In genomic region chr2:189153608-189154007, GRCh38 we compare ENCODE assay signal across 18 cellular contexts. TPM values are rescaled to one million over a fixed set of nuclear protein-coding genes. Genes with fewer than 3 reads are reported as not detected.
A peak's percentile ranks its signal among the peaks of the same experiment; 100 is the strongest.
DNase-seq lines count a peak whose midpoint lies in the region; ATAC-seq and TF ChIP-seq lines count a peak whose summit lies in the region.
"Had no signal": no experiment of that assay in that cellular context is flagged by ENCODE, and none has a peak within 500 bp of the region (broad histone marks: within the 10 kb centered on the region; RNA-seq: fewer than 3 reads in every experiment).

No MANE protein-coding gene starts in this region.

- 32 to 49% (median 39%) methylated on average over 2 of the region's 2 CpGs for WGBS in heart left ventricle, 4 donors
- 3 to 6% methylated on average over 2 of the region's 2 CpGs for WGBS in aorta, 2 donors

- H3K4me3 ChIP-seq in astrocyte of the spinal cord (ENCODE audit: low read depth, low read length) (no peak overlapping the region), heart left ventricle (no peak overlapping the region), aorta (ENCODE audit: low read length in 2 of 2) (no peak overlapping the region)

- no peak for TF ChIP-seq CTCF in astrocyte of the spinal cord (IDR thresholded peaks at IDR 0.05; ENCODE audit: low read depth, low read length)
- no peak for TF ChIP-seq CTCF in heart left ventricle (IDR thresholded peaks at IDR 0.05)

- H3K27me3 ChIP-seq in heart left ventricle (no peaks in the 10 kb centered on the region), aorta (ENCODE audit: control insufficient read depth in 1 of 2, insufficient read depth in 2 of 2, low read length in 1 of 2) (no peaks in the 10 kb centered on the region)
- H3K27me3 ChIP-seq: neutrophil had no signal

- H3K27ac ChIP-seq in heart left ventricle (peak overlapping the region in 3 of 12 donors; percentile 11 to 49 (median 40)), aorta (ENCODE audit: low read depth in 1 of 2, low read length in 2 of 2) (no peak overlapping the region)
- H3K27ac ChIP-seq: HL-60, neutrophil had no signal

- DNase-seq in Daoy (ENCODE audit: low read depth) (peak; percentile 10), astrocyte of the spinal cord (ENCODE audit: low read depth, low spot score) (peak; percentile 88), heart left ventricle (peak in 1 of 5 donors; percentile 24), sciatic nerve (ENCODE audit: low spot score) (no peak), aorta (no peak), posterior cingulate gyrus (no peak)
- DNase-seq: activated effector memory CD4-positive, alpha-beta T cell treated with anti-CD3 and anti-CD28 coated beads, Interleukin-2, amount 50 U/mL, for 16 hours; glutamatergic neuron; KBM-7; midbrain; NCI-H2107; NCI-H524; stimulated activated CD4-positive, alpha-beta T cell treated with anti-CD3 and anti-CD28 coated beads, Interleukin-2, amount 100 ng/mL, for 48 hours; substantia nigra; T1000 had no signal

- H3K9me3 ChIP-seq in heart left ventricle, result no peaks in the 10 kb centered on the region
- no peaks in the 10 kb centered on the region for H3K9me3 ChIP-seq in aorta (ENCODE audit: control insufficient read depth, low read length)
- H3K9me3 ChIP-seq: neutrophil had no signal

- TF ChIP-seq POLR2A in heart left ventricle (IDR thresholded peaks at IDR 0.05), result no peak

- intact Hi-C loops in heart left ventricle (cut with DNase I) (no loop called here), sciatic nerve (cut with DNase I) (no loop called here), aorta (cut with DNase I) (no loop called here), posterior cingulate gyrus (cut with DNase I) (no loop called here)

- in situ Hi-C loops in astrocyte of the spinal cord (cut with HindIII; ENCODE audit: low sequenced_read_pairs), result no loop called here

- peaks cover 0 to 29% (median 4%) of the 10 kb centered on the region in 12 donors for H3K4me1 ChIP-seq in heart left ventricle
- H3K4me1 ChIP-seq in aorta (ENCODE audit: control insufficient read depth in 1 of 2, insufficient read depth in 2 of 2, low read length in 2 of 2), result peaks cover 0 to 9% of the 10 kb centered on the region in 2 donors

- ATAC-seq in heart left ventricle, result peak; percentile 34 to 87 (median 78)
- ATAC-seq in sciatic nerve, result peak; percentile 88
- ATAC-seq in GM19328 (IDR thresholded peaks at IDR 0.05; ENCODE audit: unreplicated experiment), result no peak
- ATAC-seq in aorta (ENCODE audit: low FRiP score), result no peak

- no peaks in the 10 kb centered on the region for H3K36me3 ChIP-seq in heart left ventricle
- H3K36me3 ChIP-seq in aorta (ENCODE audit: control insufficient read depth in 1 of 2, insufficient read depth in 2 of 2, low read length in 1 of 2), result no peaks in the 10 kb centered on the region
- H3K36me3 ChIP-seq: neutrophil had no signal

RNA-seq across cellular contexts. Expression of gene COL5A2, which starts 26.0 kb away (rescaled TPM):
- 34.9 and 41.7 TPM in 2 replicates for total RNA-seq in Daoy (2014; rRNA removed; shearing (Covaris generic))
- 10 to 100 TPM in 5 of 9 donors, 1 to 10 TPM in 4; 7.2 to 61.1 (median 12.4) TPM for total RNA-seq in heart left ventricle
- polyA plus RNA-seq in heart left ventricle, result 10 to 100 TPM in 1 of 2 donors, 1 to 10 TPM in 1; 4.4 to 22.0 TPM
- total RNA-seq in sciatic nerve, result 45.7 TPM
- 100 to 1,000 TPM in 1 of 2 donors, 10 to 100 TPM in 1; 81.0 to 115 TPM for total RNA-seq in aorta
- polyA plus RNA-seq in aorta, result 100 to 1,000 TPM in 1 of 2 donors, 10 to 100 TPM in 1; 13.3 to 131 TPM

Comparison
In these comparisons a context has a peak if more than half of its experiments do, and no peak if none do; other contexts are left out.
1. DNase-seq: peak in Daoy (single experiment) and astrocyte of the spinal cord (single experiment); none in sciatic nerve (single experiment), aorta (0 of 2) and posterior cingulate gyrus (0 of 10).
2. ATAC-seq: peak in heart left ventricle (4 of 4) and sciatic nerve (single experiment); none in GM19328 (single experiment) and aorta (single experiment).